In genomic region chr17:82105882-82106696, GRCh38 we compare ENCODE assay signal across 1 cellular context.
A peak's percentile ranks its signal among the peaks of the same experiment; 100 is the strongest.
TF ChIP-seq lines count a peak whose summit lies in the region.

No MANE protein-coding gene starts in this region.

TF ChIP-seq in HepG2, 621 proteins besides CTCF, POLR2A, EP300 and RAD21 (continued from another document and continues in another):
- TF ChIP-seq ZNF280D (CRISPR knock-in tag; IDR thresholded peaks at IDR 0.05) = peak; percentile 83; the same call in 1 of the 2 replicates
- no peak for TF ChIP-seq ISX (CRISPR knock-in tag; conservative IDR thresholded peaks at IDR 0.05)
- 0 out of 2 replicates have a peak, but pooled peaks have one; percentile 25 for TF ChIP-seq EEA1 (CRISPR knock-in tag; IDR thresholded peaks at IDR 0.05; ENCODE audit: borderline replicate concordance)
- peak; percentile 94 for TF ChIP-seq DRAP1 (CRISPR knock-in tag; IDR thresholded peaks at IDR 0.05)
- TF ChIP-seq ZNF878 (CRISPR knock-in tag; IDR thresholded peaks at IDR 0.05) = peak; percentile 47; the same call in 1 of the 2 replicates
- no peak for TF ChIP-seq ZNF879 (CRISPR knock-in tag; IDR thresholded peaks at IDR 0.05)
- peak; percentile 49; the same call in 1 of the 2 replicates for TF ChIP-seq RARA (CRISPR knock-in tag; IDR thresholded peaks at IDR 0.05)
- 0 out of 2 replicates have a peak, but pooled peaks have one; percentile 57 for TF ChIP-seq ZNF766 (CRISPR knock-in tag; IDR thresholded peaks at IDR 0.05; ENCODE audit: borderline replicate concordance)
- peak; percentile 78; the same call in 1 of the 2 replicates for TF ChIP-seq ZNF230 (CRISPR knock-in tag; IDR thresholded peaks at IDR 0.05)
- peak; percentile 63 for TF ChIP-seq ESRRA (CRISPR knock-in tag; IDR thresholded peaks at IDR 0.05; ENCODE audit: low read depth)
- TF ChIP-seq TARDBP (CRISPR knock-in tag; IDR thresholded peaks at IDR 0.05) = peak; percentile 94
- no peak for TF ChIP-seq RFX1 (IDR thresholded peaks at IDR 0.05)
- TF ChIP-seq TBX3 (IDR thresholded peaks at IDR 0.05; ENCODE audit: borderline replicate concordance) = peak; percentile 56; the same call in 1 of the 2 replicates
- peak; percentile 86 for TF ChIP-seq ZNF451 (CRISPR knock-in tag; IDR thresholded peaks at IDR 0.05)
- TF ChIP-seq ZMYM2 (CRISPR knock-in tag; IDR thresholded peaks at IDR 0.05) = peak; percentile 65; the same call in 1 of the 2 replicates
- peak; percentile 79; the same call in 1 of the 2 replicates for TF ChIP-seq SPEN (CRISPR knock-in tag; IDR thresholded peaks at IDR 0.05; ENCODE audit: low read depth)
- no peak for TF ChIP-seq PRDM10 (CRISPR knock-in tag; IDR thresholded peaks at IDR 0.05; ENCODE audit: low read depth)
- TF ChIP-seq ZIK1 (CRISPR knock-in tag; IDR thresholded peaks at IDR 0.05; ENCODE audit: borderline replicate concordance, low read depth) = peak; percentile 97
- peak; percentile 93 for TF ChIP-seq RBM39 (IDR thresholded peaks at IDR 0.05; ENCODE audit: low read depth, low read length, poor library complexity, severe bottlenecking)
- peak; percentile 66; the same call in 1 of the 2 replicates for TF ChIP-seq SNAPC4 (CRISPR knock-in tag; IDR thresholded peaks at IDR 0.05)
- no peak for TF ChIP-seq ZNF276 (CRISPR knock-in tag; IDR thresholded peaks at IDR 0.05; ENCODE audit: low read depth)
- TF ChIP-seq KLF6 (CRISPR knock-in tag; IDR thresholded peaks at IDR 0.05) = peak; percentile 80; the same call in 1 of the 2 replicates
- no peak; the same call in 1 of the 2 replicates for TF ChIP-seq RFXANK (CRISPR knock-in tag; IDR thresholded peaks at IDR 0.05)
- TF ChIP-seq ZNF773 (CRISPR knock-in tag; IDR thresholded peaks at IDR 0.05; ENCODE audit: borderline replicate concordance) = peak; percentile 77; the same call in 1 of the 2 replicates
- TF ChIP-seq DMTF1 (CRISPR knock-in tag; IDR thresholded peaks at IDR 0.05) = no peak
- no peak for TF ChIP-seq ZNF329 (CRISPR knock-in tag; IDR thresholded peaks at IDR 0.05; ENCODE audit: low read depth)
- no peak for TF ChIP-seq FOXO4 (CRISPR knock-in tag; conservative IDR thresholded peaks at IDR 0.05)
- no peak for TF ChIP-seq KDM4B (CRISPR knock-in tag; IDR thresholded peaks at IDR 0.05)
- no peak for TF ChIP-seq SRSF4 (IDR thresholded peaks at IDR 0.05; ENCODE audit: low read depth, low read length, poor library complexity, severe bottlenecking)
- peak; percentile 90 for TF ChIP-seq ZNF792 (CRISPR knock-in tag; IDR thresholded peaks at IDR 0.05)
- peak; percentile 55; the same call in 1 of the 2 replicates for TF ChIP-seq REL (CRISPR knock-in tag; conservative IDR thresholded peaks at IDR 0.05)
- TF ChIP-seq HOXD1 (CRISPR knock-in tag; IDR thresholded peaks at IDR 0.05) = peak; percentile 79
- 0 out of 2 replicates have a peak, but pooled peaks have one; percentile 77 for TF ChIP-seq LBX2 (CRISPR knock-in tag; IDR thresholded peaks at IDR 0.05; ENCODE audit: borderline replicate concordance)
- peak; percentile 84; the same call in 1 of the 2 replicates for TF ChIP-seq SMAD1 (CRISPR knock-in tag; IDR thresholded peaks at IDR 0.05; ENCODE audit: borderline replicate concordance, low read depth)
- no peak for TF ChIP-seq FIP1L1 (IDR thresholded peaks at IDR 0.05; ENCODE audit: borderline replicate concordance, insufficient read depth, low read depth, low read length)
- peak; percentile 91 for TF ChIP-seq HIC2 (CRISPR knock-in tag; IDR thresholded peaks at IDR 0.05; ENCODE audit: low read depth)
- 0 out of 2 replicates have a peak, but pooled peaks have one; percentile 76 for TF ChIP-seq HES4 (CRISPR knock-in tag; IDR thresholded peaks at IDR 0.05; ENCODE audit: borderline replicate concordance)
- TF ChIP-seq ZSCAN22 (CRISPR knock-in tag; IDR thresholded peaks at IDR 0.05) = no peak
- TF ChIP-seq SP140L (CRISPR knock-in tag; IDR thresholded peaks at IDR 0.05; ENCODE audit: borderline replicate concordance) = no peak
- no peak; the same call in 1 of the 2 replicates for TF ChIP-seq NFATC3 (CRISPR knock-in tag; IDR thresholded peaks at IDR 0.05)
- TF ChIP-seq HNRNPUL1 (IDR thresholded peaks at IDR 0.05; ENCODE audit: low read depth, low read length) = no peak
